In the genomic region with DNA sequence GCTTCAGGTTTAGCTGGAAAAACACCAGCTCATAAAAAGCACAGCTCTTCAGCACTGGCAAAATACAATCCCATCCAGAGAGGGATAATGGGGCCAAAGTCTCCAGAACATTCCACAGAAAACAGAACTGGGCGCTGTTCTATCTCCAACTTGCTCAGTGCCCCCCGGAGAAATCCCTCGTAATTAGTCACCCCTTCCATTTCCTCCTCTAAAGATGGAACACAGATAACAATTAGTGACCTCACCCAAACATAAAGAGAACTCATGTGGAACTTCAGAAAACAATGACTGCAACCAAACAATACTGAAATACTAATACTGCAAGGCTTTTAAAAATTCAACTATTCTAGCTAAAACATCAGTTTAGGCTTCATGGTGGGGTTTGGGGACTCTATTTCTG, we compare ENCODE assay signal across 15 cellular contexts. TPM values are rescaled to one million over a fixed set of nuclear protein-coding genes. Genes with fewer than 3 reads are reported as not detected.
DNase-seq lines count a peak whose midpoint lies in the region; ATAC-seq and TF ChIP-seq lines count a peak whose summit lies in the region.
"Had no signal": no experiment of that assay in that cellular context is flagged by ENCODE, and none has a peak within 500 bp of the region (broad histone marks: within the 10 kb centered on the region; RNA-seq: fewer than 3 reads in every experiment).

No MANE protein-coding gene starts in this region.

- H3K4me1 ChIP-seq in mesenchymal stem cell (ENCODE audit: control insufficient read depth, insufficient read depth, low read depth, low read length) = peaks cover 3% of the 10 kb centered on the region
- H3K4me1 ChIP-seq in tibial nerve = peaks cover 0 to 15% (median 0%) of the 10 kb centered on the region in 4 donors

- H3K36me3 ChIP-seq in mesenchymal stem cell (ENCODE audit: control insufficient read depth in 1 of 2, insufficient read depth in 2 of 2, low read depth in 1 of 2, low read length in 2 of 2) (no peaks in the 10 kb centered on the region), tibial nerve (no peaks in the 10 kb centered on the region)
- H3K36me3 ChIP-seq: gastroesophageal sphincter, thoracic aorta had no signal

- H3K18ac ChIP-seq in mesenchymal stem cell (ENCODE audit: low read depth in 1 of 2, low read length in 2 of 2) = no peak overlapping the region

- H2BK120ac ChIP-seq in mesenchymal stem cell (ENCODE audit: low read depth, low read length) = no peak overlapping the region

- H3K4me3 ChIP-seq in cardiac fibroblast (replicated peaks in 1 of 2; ENCODE audit: low read depth in 2 of 2, low read length in 2 of 2) (no peak overlapping the region), mesenchymal stem cell (ENCODE audit: insufficient read depth in 1 of 2, low read depth in 1 of 2, low read length in 2 of 2) (peak overlapping the region in 1 of 2 experiments; percentile 28), tibial nerve (no peak overlapping the region)
- H3K4me3 ChIP-seq: gastroesophageal sphincter, thoracic aorta had no signal

- no peak overlapping the region for H3K4me2 ChIP-seq in mesenchymal stem cell (ENCODE audit: low read length, poor library complexity, severe bottlenecking)

- no peak for TF ChIP-seq POLR2A in tibial nerve (IDR thresholded peaks at IDR 0.05)

- TF ChIP-seq CTCF in cardiac fibroblast (IDR thresholded peaks at IDR 0.05; ENCODE audit: low read depth, low read length) (no peak), tibial nerve (IDR thresholded peaks at IDR 0.05) (no peak)

- H3K27ac ChIP-seq in mesenchymal stem cell (ENCODE audit: low read length, poor library complexity, severe bottlenecking) = no peak overlapping the region
- no peak overlapping the region for H3K27ac ChIP-seq in tibial nerve
- H3K27ac ChIP-seq: gastroesophageal sphincter, thoracic aorta had no signal

- no peak for ATAC-seq in GM18858 (IDR thresholded peaks at IDR 0.05; ENCODE audit: unreplicated experiment)
- ATAC-seq: activated naive CD8-positive, alpha-beta T cell treated with anti-CD3 and anti-CD28 coated beads, Interleukin-2, amount 50 U/mL, for 24 hours; gastroesophageal sphincter had no signal

- no peaks in the 10 kb centered on the region for H3K9me3 ChIP-seq in mesenchymal stem cell (ENCODE audit: control insufficient read depth, low read length)
- no peaks in the 10 kb centered on the region for H3K9me3 ChIP-seq in tibial nerve
- H3K9me3 ChIP-seq: gastroesophageal sphincter, thoracic aorta had no signal

- no peak overlapping the region for H2AFZ ChIP-seq in mesenchymal stem cell (ENCODE audit: low read depth, low read length)

- no peak overlapping the region for H3K14ac ChIP-seq in mesenchymal stem cell (ENCODE audit: low read length in 2 of 2)

- H4K91ac ChIP-seq in mesenchymal stem cell (ENCODE audit: low read length) = no peak overlapping the region

- H3K27me3 ChIP-seq in mesenchymal stem cell (ENCODE audit: control insufficient read depth in 1 of 2, insufficient read depth in 1 of 2, low read length in 2 of 2) (no peaks in the 10 kb centered on the region), tibial nerve (no peaks in the 10 kb centered on the region)
- H3K27me3 ChIP-seq: gastroesophageal sphincter had no signal

- no peak overlapping the region for H3K4ac ChIP-seq in mesenchymal stem cell (ENCODE audit: low read depth in 1 of 2, low read length in 2 of 2)

- H4K8ac ChIP-seq in mesenchymal stem cell (ENCODE audit: low read length) = no peak overlapping the region

- H3K23ac ChIP-seq in mesenchymal stem cell (ENCODE audit: low read length in 2 of 2) = no peak overlapping the region

- H3K9ac ChIP-seq in mesenchymal stem cell (ENCODE audit: low read length) = peak overlapping the region; percentile 73

- DNase-seq in AG20443 (ENCODE audit: low spot score) (peak; percentile 37), LHCN-M2 (ENCODE audit: low read depth) (peak; percentile 60), cardiac fibroblast (ENCODE audit: low read depth in 2 of 2) (peak; percentile 54 to 63), mesenchymal stem cell (peak; percentile 79), NCI-H2029 treated with DMSO at 0.1 percent for 48 hours (lab: John Stamatoyannopoulos, UW) (no peak), NCI-H146 treated with DMSO at 0.1 percent for 48 hours (lab: John Stamatoyannopoulos, UW; ENCODE audit: unreplicated experiment) (no peak), tibial nerve (ENCODE audit: low spot score in 2 of 2) (no peak)
- DNase-seq: activated CD4-positive, alpha-beta memory T cell treated with anti-CD3 and anti-CD28 coated beads for 36 hours; activated naive CD8-positive, alpha-beta T cell treated with anti-CD3 and anti-CD28 coated beads, Interleukin-2, amount 50 U/mL, for 24 hours; naive B cell; NCI-H1436 treated with DMSO at 0.1 percent for 48 hours; stimulated activated CD4-positive, alpha-beta T cell treated with anti-CD3 and anti-CD28 coated beads, Interleukin-4, amount 100 ng/mL, for 24 hours had no signal

- 12% methylated on average over 3 of the region's 3 CpGs for WGBS in mesenchymal stem cell
- 24 to 33% methylated on average over 3 of the region's 3 CpGs for WGBS in tibial nerve, 2 donors

- no peak overlapping the region for H2BK15ac ChIP-seq in mesenchymal stem cell (ENCODE audit: low read depth, poor library complexity, severe bottlenecking)

- no peak overlapping the region for H2BK5ac ChIP-seq in mesenchymal stem cell (ENCODE audit: low read depth, low read length, poor library complexity, severe bottlenecking)

- peaks cover 14% of the 10 kb centered on the region for H3K79me1 ChIP-seq in mesenchymal stem cell (replicated peaks; ENCODE audit: low read length, poor library complexity, severe bottlenecking)

- H2AK5ac ChIP-seq in mesenchymal stem cell (ENCODE audit: low read length, severe bottlenecking) = no peak overlapping the region

- peak overlapping the region in 1 of 2 experiments; percentile 30 for H2BK12ac ChIP-seq in mesenchymal stem cell (ENCODE audit: low read length in 2 of 2)

- no peak for TF ChIP-seq EP300 in tibial nerve (IDR thresholded peaks at IDR 0.05)

RNA-seq across cellular contexts. Expression of gene KIAA1549, which starts 46.3 kb away (rescaled TPM):
- 2.5 and 3.3 TPM in 2 replicates for total RNA-seq in LHCN-M2 (2014; rRNA removed)
- 5.8 TPM for polyA plus RNA-seq in LHCN-M2 (2012)
- 2.9 TPM for polyA plus RNA-seq in mesenchymal stem cell (2013, experiment 1 of 2)
- 2.5 TPM for polyA plus RNA-seq in mesenchymal stem cell (2013, experiment 2 of 2)
- 1 to 10 TPM; 1.6 to 2.4 (median 1.7) TPM for total RNA-seq in tibial nerve

Comparison
In these comparisons a context has a peak if more than half of its experiments do, and no peak if none do; other contexts are left out.
1. DNase-seq: peak in AG20443 (single experiment), LHCN-M2 (single experiment), cardiac fibroblast (2 of 2) and mesenchymal stem cell (single experiment); none in NCI-H2029 treated with DMSO at 0.1 percent for 48 hours (single experiment), NCI-H146 treated with DMSO at 0.1 percent for 48 hours (single experiment) and tibial nerve (0 of 2).